In genomic region chr2:134718095-134718955, GRCh38 we compare ENCODE assay signal across 8 cellular contexts. TPM values are rescaled to one million over a fixed set of nuclear protein-coding genes. Genes with fewer than 3 reads are reported as not detected.
DNase-seq lines count a peak whose midpoint lies in the region; ATAC-seq, FAIRE-seq and TF ChIP-seq lines count a peak whose summit lies in the region.

No MANE protein-coding gene starts in this region.

- H3K4me1 ChIP-seq in hepatocyte (ENCODE audit: insufficient read depth) (no peaks in the 10 kb centered on the region), gastrocnemius medialis (peaks cover 0 to 7% of the 10 kb centered on the region in 2 donors)

- H3K36me3 ChIP-seq in hepatocyte (replicated peaks; ENCODE audit: insufficient read depth, low read depth) = no peaks in the 10 kb centered on the region
- no peaks in the 10 kb centered on the region for H3K36me3 ChIP-seq in gastrocnemius medialis

- TF ChIP-seq POLR2A in gastrocnemius medialis (IDR thresholded peaks at IDR 0.05) = no peak

- WGBS in hepatocyte (ENCODE audit: low lambda C conversion rate, missing lambda C conversion rate) = under 1% methylated on average over 64 of the region's 109 CpGs

- no peaks in the 10 kb centered on the region for H3K9me2 ChIP-seq in hepatocyte (replicated peaks; ENCODE audit: insufficient read depth)

- H3K9me3 ChIP-seq in hepatocyte (ENCODE audit: low read depth) = no peaks in the 10 kb centered on the region
- no peaks in the 10 kb centered on the region for H3K9me3 ChIP-seq in gastrocnemius medialis

- DNase-seq in SIG-M5 treated with dmso at 0.1 percent for 504 hours (lab: John Stamatoyannopoulos, UW; ENCODE audit: unreplicated experiment) (peak; percentile 6), SIG-M5 (lab: John Stamatoyannopoulos, UW) (no peak), hepatocyte (ENCODE audit: low spot score) (peak; percentile 40), gastrocnemius medialis (no peak), RCC 7860 (ENCODE audit: low spot score) (no peak), RPMI8226 (no peak)
- peak; percentile 21 for DNase-seq in activated naive CD4-positive, alpha-beta T cell treated with anti-CD3 and anti-CD28 coated beads, Interleukin-2, amount 50 U/mL, for 16 hours

- H3K79me2 ChIP-seq in hepatocyte = no peaks in the 10 kb centered on the region

- H4K20me1 ChIP-seq in hepatocyte (ENCODE audit: insufficient read depth, poor library complexity, severe bottlenecking) = no peaks in the 10 kb centered on the region

- no peak for FAIRE-seq in RCC 7860 (lab: Jason Lieb, UNC)

- peak overlapping the region; percentile 96 for H3K4me2 ChIP-seq in hepatocyte

- H3K27ac ChIP-seq in hepatocyte (no peak overlapping the region), gastrocnemius medialis (no peak overlapping the region)

- H3K4me3 ChIP-seq in hepatocyte = peak overlapping the region; percentile 29
- peak overlapping the region in 3 of 4 donors; percentile 41 to 44 (median 42) for H3K4me3 ChIP-seq in gastrocnemius medialis

- in situ Hi-C loops in gastrocnemius medialis (cut with MboI; ENCODE audit: low sequenced_read_pairs in 4 of 4) = no loop called here

- intact Hi-C loops in gastrocnemius medialis (cut with DNase I; ENCODE audit: low total_unique reads) = no loop called here

- H2AFZ ChIP-seq in hepatocyte = peak overlapping the region; percentile 89

- ATAC-seq in HG03025 (IDR thresholded peaks at IDR 0.05; ENCODE audit: low FRiP score, unreplicated experiment) (peak; percentile 37), gastrocnemius medialis (no peak)

- TF ChIP-seq CTCF in hepatocyte (IDR thresholded peaks at IDR 0.05; ENCODE audit: poor library complexity) = no peak
- no peak for TF ChIP-seq CTCF in gastrocnemius medialis (IDR thresholded peaks at IDR 0.05 in 4 of 5, conservative IDR thresholded peaks at IDR 0.05 in 1 of 5)

- H3K27me3 ChIP-seq in hepatocyte (peaks cover 86% of the 10 kb centered on the region), gastrocnemius medialis (peaks cover 51 to 54% (median 53%) of the 10 kb centered on the region in 3 donors)

RNA-seq across cellular contexts. Expression of gene TMEM163, which starts 0.5 kb away (rescaled TPM):
- total RNA-seq in hepatocyte (0.40 and 1.1 TPM in 2 replicates), gastrocnemius medialis (not detected)
- polyA plus RNA-seq in hepatocyte = 0.81 and 1.1 TPM in 2 replicates

Comparison
In these comparisons a context has a peak if more than half of its experiments do, and no peak if none do; other contexts are left out.
1. DNase-seq: peak in SIG-M5 treated with dmso at 0.1 percent for 504 hours (single experiment), activated naive CD4-positive, alpha-beta T cell treated with anti-CD3 and anti-CD28 coated beads, Interleukin-2, amount 50 U/mL, for 16 hours (single experiment) and hepatocyte (single experiment); none in SIG-M5 (single experiment), gastrocnemius medialis (0 of 2), RCC 7860 (single experiment) and RPMI8226 (single experiment).